ENCODE assay signal across 27 cellular contexts in genomic region chr2:64535024-64535423, GRCh38.
"Had no signal": no experiment of that assay in that cellular context is flagged by ENCODE, and none has a peak within 500 bp of the region (broad histone marks: within the 10 kb centered on the region; RNA-seq: fewer than 3 reads in every experiment).

No MANE protein-coding gene starts in this region.

- ATAC-seq: body of pancreas had no signal

- H3K4me1 ChIP-seq: breast epithelium had no signal

- H3K4me3 Mint-ChIP-seq: activated naive CD4-positive, alpha-beta T cell treated with anti-CD3 and anti-CD28 coated beads for 36 hours had no signal

- H3K27me3 ChIP-seq: adrenal gland, body of pancreas, breast epithelium, SJCRH30 had no signal

- H3K9me3 Mint-ChIP-seq: activated CD4-positive, alpha-beta T cell treated with anti-CD3 and anti-CD28 coated beads, Interleukin-2, amount 10 ng/mL, durations not matched to agents 24 days and 14 days; activated CD8-positive, alpha-beta T cell treated with anti-CD3 and anti-CD28 coated beads for 36 hours; activated naive CD4-positive, alpha-beta T cell treated with anti-CD3 and anti-CD28 coated beads for 36 hours; activated naive CD4-positive, alpha-beta T cell treated with anti-CD3 and anti-CD28 coated beads, Interleukin-2, amount 50 U/mL, for 72 hours; activated T-cell treated with anti-CD3 and anti-CD28 coated beads, Interleukin-2, amount 50 U/mL, for 24 hours had no signal

- H3K9me3 ChIP-seq: adrenal gland, body of pancreas, breast epithelium, SJCRH30 had no signal

- H3K4me2 ChIP-seq: PC-9 had no signal

- FAIRE-seq: astrocyte had no signal

- H3K27me3 Mint-ChIP-seq: activated CD4-positive, alpha-beta T cell treated with anti-CD3 and anti-CD28 coated beads, Interleukin-2, amount 10 ng/mL, durations not matched to agents 24 days and 14 days; activated CD8-positive, alpha-beta T cell treated with anti-CD3 and anti-CD28 coated beads for 36 hours; activated T-cell treated with anti-CD3 and anti-CD28 coated beads, Interleukin-2, amount 50 U/mL, for 24 hours had no signal

- DNase-seq: activated CD4-positive, alpha-beta T cell treated with anti-CD3 and anti-CD28 coated beads, Interleukin-2, amount 10 ng/mL, durations not matched to agents 24 days and 14 days; activated CD4-positive, alpha-beta T cell treated with anti-CD3 and anti-CD28 coated beads, Interleukin-2, amount 50 U/mL, for 4 hours; activated CD8-positive, alpha-beta T cell treated with anti-CD3 and anti-CD28 coated beads for 36 hours; activated gamma-delta T cell treated with Interleukin-2 at 50 U/mL for 16 hours; activated naive CD4-positive, alpha-beta T cell treated with anti-CD3 and anti-CD28 coated beads for 36 hours; activated T-cell treated with anti-CD3 and anti-CD28 coated beads, Interleukin-2, amount 50 U/mL, for 24 hours; adrenal gland; body of pancreas; NCI-H1092 treated with DMSO at 0.1 percent for 48 hours; NCI-H1417; NCI-H146; NCI-H187; NCI-H2029 treated with DMSO at 0.1 percent for 48 hours; NCI-H2107; NCI-H2171; NCI-H510A; NCI-H526; NCI-H748 treated with DMSO at 0.1 percent for 48 hours; NK-92 treated with Interleukin-12 subunit alpha and Interleukin-12 subunit beta, amount 100 ng/mL, for 24 hours; PC-9; SHP77; SJCRH30; T1000 had no signal

- H2AFZ ChIP-seq: PC-9 had no signal

- H3K27ac ChIP-seq: adrenal gland, breast epithelium, PC-9, SJCRH30, SK-N-MC had no signal

- H3K27ac Mint-ChIP-seq: activated naive CD4-positive, alpha-beta T cell treated with anti-CD3 and anti-CD28 coated beads for 36 hours; activated naive CD4-positive, alpha-beta T cell treated with anti-CD3 and anti-CD28 coated beads, Interleukin-2, amount 50 U/mL, for 72 hours had no signal

- H3K4me3 ChIP-seq: adrenal gland, body of pancreas, breast epithelium, PC-9, SJCRH30, SK-N-MC had no signal

- H3K36me3 ChIP-seq: adrenal gland, breast epithelium, SJCRH30 had no signal
